Comparison of ENCODE assay signal across 8 cellular contexts in genomic region chr17:57255776-57256681, GRCh38. TPM values are rescaled to one million over a fixed set of nuclear protein-coding genes. Genes with fewer than 3 reads are reported as not detected.
A peak's percentile ranks its signal among the peaks of the same experiment; 100 is the strongest.
DNase-seq lines count a peak whose midpoint lies in the region; ATAC-seq and TF ChIP-seq lines count a peak whose summit lies in the region.

Gene MSI2, plus strand, starts transcription at chr17:57256523. Its CDS starts 220 bp downstream, at chr17:57256743.

- no peaks in the 10 kb centered on the region for H3K27me3 ChIP-seq in OCI-LY3 (ENCODE audit: low read depth, low read length)
- no peaks in the 10 kb centered on the region for H3K27me3 ChIP-seq in mononuclear cell (ENCODE audit: insufficient read depth, low read length)

- TF ChIP-seq CTCF in C4-2B (conservative IDR thresholded peaks at IDR 0.05), result no peak; the same call in 1 of the 2 replicates
- TF ChIP-seq CTCF in OCI-LY3 (IDR thresholded peaks at IDR 0.05; ENCODE audit: low read depth, low read length), result no peak

- H3K4me3 ChIP-seq in OCI-LY3 (ENCODE audit: low read length) (peak within 1 kb of the TSS; percentile 80), mononuclear cell (ENCODE audit: low read length) (peak within 1 kb of the TSS; percentile 67)

- H3K27ac ChIP-seq in C4-2B (peak within 1 kb of the TSS; percentile 79), OCI-LY3 (ENCODE audit: low read length) (peak within 1 kb of the TSS; percentile 45)

- H3K9ac ChIP-seq in OCI-LY3 (ENCODE audit: low read length), result peak within 1 kb of the TSS; percentile 74

- H3K9me3 ChIP-seq in OCI-LY3 (ENCODE audit: insufficient read depth, low read length) (peaks cover 4% of the 10 kb centered on the region; the same call in 1 of the 2 replicates), mononuclear cell (ENCODE audit: low read depth, low read length) (no peaks in the 10 kb centered on the region)

- peaks cover 15% of the 10 kb centered on the region for H3K4me1 ChIP-seq in OCI-LY3 (ENCODE audit: low read length)
- H3K4me1 ChIP-seq in mononuclear cell (ENCODE audit: insufficient read depth, low read length), result peaks cover 30% of the 10 kb centered on the region

- peak; percentile 61 for ATAC-seq in GM19463 (IDR thresholded peaks at IDR 0.05; ENCODE audit: unreplicated experiment)

- H2AFZ ChIP-seq in OCI-LY3 (ENCODE audit: low read depth, low read length), result peak within 1 kb of the TSS; percentile 76

- DNase-seq in HS-27A (ENCODE audit: low read depth) (peak; percentile 52), activated T-cell treated with anti-CD3 and anti-CD28 coated beads for 4 hours (peak; percentile 94), epidermal melanocyte (ENCODE audit: insufficient read length, low spot score) (peak; percentile 45)
- peak; percentile 86 to 89 for DNase-seq in stimulated activated CD8-positive, alpha-beta memory T cell treated with anti-CD3 and anti-CD28 coated beads, Interleukin-2, amount 100 ng/mL, for 1 hour (ENCODE audit: low read depth in 2 of 2)

- H3K79me2 ChIP-seq in OCI-LY3 (ENCODE audit: low read length), result peaks cover 24% of the 10 kb centered on the region

- H3K36me3 ChIP-seq in OCI-LY3 (replicated peaks; ENCODE audit: low read depth, low read length), result peaks cover 20% of the 10 kb centered on the region

- H4K20me1 ChIP-seq in OCI-LY3 (ENCODE audit: insufficient read depth, low read length), result peaks cover 4% of the 10 kb centered on the region; the same call in 1 of the 2 replicates

- H3K4me2 ChIP-seq in OCI-LY3 (ENCODE audit: low read length), result peak within 1 kb of the TSS; percentile 74

RNA-seq across cellular contexts. Expression of gene MSI2, which starts in this region (rescaled TPM):
- total RNA-seq in mononuclear cell, result 46.6 TPM

Comparison
In these comparisons a context has a peak if more than half of its experiments do, and no peak if none do; other contexts are left out.
1. Peak in every context shown above with its lines: DNase-seq, ATAC-seq, H3K4me3 ChIP-seq and H3K27ac ChIP-seq.